ENCODE assay signal across 1 cellular context in genomic region chr1:156033011-156033410, GRCh38.
TF ChIP-seq lines count a peak whose summit lies in the region.

No MANE protein-coding gene starts in this region.

TF ChIP-seq in HepG2, 621 proteins besides CTCF, POLR2A, EP300 and RAD21:
- TF ChIP-seq, protein P1, sequence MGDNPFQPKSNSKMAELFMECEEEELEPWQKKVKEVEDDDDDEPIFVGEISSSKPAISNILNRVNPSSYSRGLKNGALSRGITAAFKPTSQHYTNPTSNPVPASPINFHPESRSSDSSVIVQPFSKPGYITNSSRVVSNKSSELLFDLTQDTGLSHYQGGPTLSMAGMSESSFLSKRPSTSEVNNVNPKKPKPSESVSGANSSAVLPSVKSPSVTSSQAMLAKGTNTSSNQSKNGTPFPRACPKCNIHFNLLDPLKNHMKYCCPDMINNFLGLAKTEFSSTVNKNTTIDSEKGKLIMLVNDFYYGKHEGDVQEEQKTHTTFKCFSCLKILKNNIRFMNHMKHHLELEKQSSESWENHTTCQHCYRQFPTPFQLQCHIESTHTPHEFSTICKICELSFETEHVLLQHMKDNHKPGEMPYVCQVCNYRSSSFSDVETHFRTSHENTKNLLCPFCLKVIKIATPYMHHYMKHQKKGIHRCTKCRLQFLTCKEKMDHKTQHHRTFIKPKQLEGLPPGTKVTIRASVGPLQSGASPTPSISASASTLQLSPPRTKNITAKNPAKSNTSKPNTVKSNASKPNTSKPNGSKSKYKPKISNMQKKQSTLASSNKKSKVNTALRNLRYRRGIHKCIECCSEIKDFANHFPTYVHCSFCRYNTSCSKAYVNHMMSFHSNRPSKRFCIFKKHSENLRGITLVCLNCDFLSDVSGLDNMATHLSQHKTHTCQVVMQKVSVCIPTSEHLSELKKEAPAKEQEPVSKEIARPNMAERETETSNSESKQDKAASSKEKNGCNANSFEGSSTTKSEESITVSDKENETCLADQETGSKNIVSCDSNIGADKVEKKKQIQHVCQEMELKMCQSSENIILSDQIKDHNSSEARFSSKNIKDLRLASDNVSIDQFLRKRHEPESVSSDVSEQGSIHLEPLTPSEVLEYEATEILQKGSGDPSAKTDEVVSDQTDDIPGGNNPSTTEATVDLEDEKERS (CRISPR knock-in tag; IDR thresholded peaks at IDR 0.05), result no peak
- TF ChIP-seq, protein P2, sequence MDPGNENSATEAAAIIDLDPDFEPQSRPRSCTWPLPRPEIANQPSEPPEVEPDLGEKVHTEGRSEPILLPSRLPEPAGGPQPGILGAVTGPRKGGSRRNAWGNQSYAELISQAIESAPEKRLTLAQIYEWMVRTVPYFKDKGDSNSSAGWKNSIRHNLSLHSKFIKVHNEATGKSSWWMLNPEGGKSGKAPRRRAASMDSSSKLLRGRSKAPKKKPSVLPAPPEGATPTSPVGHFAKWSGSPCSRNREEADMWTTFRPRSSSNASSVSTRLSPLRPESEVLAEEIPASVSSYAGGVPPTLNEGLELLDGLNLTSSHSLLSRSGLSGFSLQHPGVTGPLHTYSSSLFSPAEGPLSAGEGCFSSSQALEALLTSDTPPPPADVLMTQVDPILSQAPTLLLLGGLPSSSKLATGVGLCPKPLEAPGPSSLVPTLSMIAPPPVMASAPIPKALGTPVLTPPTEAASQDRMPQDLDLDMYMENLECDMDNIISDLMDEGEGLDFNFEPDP (CRISPR knock-in tag; conservative IDR thresholded peaks at IDR 0.05), result no peak
- TF ChIP-seq ONECUT2 (CRISPR knock-in tag; IDR thresholded peaks at IDR 0.05), result no peak
- no peak for TF ChIP-seq PHF20 (CRISPR knock-in tag; IDR thresholded peaks at IDR 0.05)
- TF ChIP-seq, protein P3, sequence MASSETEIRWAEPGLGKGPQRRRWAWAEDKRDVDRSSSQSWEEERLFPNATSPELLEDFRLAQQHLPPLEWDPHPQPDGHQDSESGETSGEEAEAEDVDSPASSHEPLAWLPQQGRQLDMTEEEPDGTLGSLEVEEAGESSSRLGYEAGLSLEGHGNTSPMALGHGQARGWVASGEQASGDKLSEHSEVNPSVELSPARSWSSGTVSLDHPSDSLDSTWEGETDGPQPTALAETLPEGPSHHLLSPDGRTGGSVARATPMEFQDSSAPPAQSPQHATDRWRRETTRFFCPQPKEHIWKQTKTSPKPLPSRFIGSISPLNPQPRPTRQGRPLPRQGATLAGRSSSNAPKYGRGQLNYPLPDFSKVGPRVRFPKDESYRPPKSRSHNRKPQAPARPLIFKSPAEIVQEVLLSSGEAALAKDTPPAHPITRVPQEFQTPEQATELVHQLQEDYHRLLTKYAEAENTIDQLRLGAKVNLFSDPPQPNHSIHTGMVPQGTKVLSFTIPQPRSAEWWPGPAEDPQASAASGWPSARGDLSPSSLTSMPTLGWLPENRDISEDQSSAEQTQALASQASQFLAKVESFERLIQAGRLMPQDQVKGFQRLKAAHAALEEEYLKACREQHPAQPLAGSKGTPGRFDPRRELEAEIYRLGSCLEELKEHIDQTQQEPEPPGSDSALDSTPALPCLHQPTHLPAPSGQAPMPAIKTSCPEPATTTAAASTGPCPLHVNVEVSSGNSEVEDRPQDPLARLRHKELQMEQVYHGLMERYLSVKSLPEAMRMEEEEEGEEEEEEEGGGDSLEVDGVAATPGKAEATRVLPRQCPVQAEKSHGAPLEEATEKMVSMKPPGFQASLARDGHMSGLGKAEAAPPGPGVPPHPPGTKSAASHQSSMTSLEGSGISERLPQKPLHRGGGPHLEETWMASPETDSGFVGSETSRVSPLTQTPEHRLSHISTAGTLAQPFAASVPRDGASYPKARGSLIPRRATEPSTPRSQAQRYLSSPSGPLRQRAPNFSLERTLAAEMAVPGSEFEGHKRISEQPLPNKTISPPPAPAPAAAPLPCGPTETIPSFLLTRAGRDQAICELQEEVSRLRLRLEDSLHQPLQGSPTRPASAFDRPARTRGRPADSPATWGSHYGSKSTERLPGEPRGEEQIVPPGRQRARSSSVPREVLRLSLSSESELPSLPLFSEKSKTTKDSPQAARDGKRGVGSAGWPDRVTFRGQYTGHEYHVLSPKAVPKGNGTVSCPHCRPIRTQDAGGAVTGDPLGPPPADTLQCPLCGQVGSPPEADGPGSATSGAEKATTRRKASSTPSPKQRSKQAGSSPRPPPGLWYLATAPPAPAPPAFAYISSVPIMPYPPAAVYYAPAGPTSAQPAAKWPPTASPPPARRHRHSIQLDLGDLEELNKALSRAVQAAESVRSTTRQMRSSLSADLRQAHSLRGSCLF (CRISPR knock-in tag; IDR thresholded peaks at IDR 0.05; ENCODE audit: borderline replicate concordance), result no peak
- no peak for TF ChIP-seq SMAD1 (CRISPR knock-in tag; IDR thresholded peaks at IDR 0.05; ENCODE audit: borderline replicate concordance, low read depth)
- no peak for TF ChIP-seq ZNF207 (IDR thresholded peaks at IDR 0.05; ENCODE audit: borderline replicate concordance)
- no peak for TF ChIP-seq XBP1 (CRISPR knock-in tag; IDR thresholded peaks at IDR 0.05)
- no peak for TF ChIP-seq GRHL1 (CRISPR knock-in tag; conservative IDR thresholded peaks at IDR 0.05)
- TF ChIP-seq THAP11 (CRISPR knock-in tag; IDR thresholded peaks at IDR 0.05), result no peak
- TF ChIP-seq, protein P4, sequence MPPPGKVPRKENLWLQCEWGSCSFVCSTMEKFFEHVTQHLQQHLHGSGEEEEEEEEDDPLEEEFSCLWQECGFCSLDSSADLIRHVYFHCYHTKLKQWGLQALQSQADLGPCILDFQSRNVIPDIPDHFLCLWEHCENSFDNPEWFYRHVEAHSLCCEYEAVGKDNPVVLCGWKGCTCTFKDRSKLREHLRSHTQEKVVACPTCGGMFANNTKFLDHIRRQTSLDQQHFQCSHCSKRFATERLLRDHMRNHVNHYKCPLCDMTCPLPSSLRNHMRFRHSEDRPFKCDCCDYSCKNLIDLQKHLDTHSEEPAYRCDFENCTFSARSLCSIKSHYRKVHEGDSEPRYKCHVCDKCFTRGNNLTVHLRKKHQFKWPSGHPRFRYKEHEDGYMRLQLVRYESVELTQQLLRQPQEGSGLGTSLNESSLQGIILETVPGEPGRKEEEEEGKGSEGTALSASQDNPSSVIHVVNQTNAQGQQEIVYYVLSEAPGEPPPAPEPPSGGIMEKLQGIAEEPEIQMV (CRISPR knock-in tag; IDR thresholded peaks at IDR 0.05; ENCODE audit: low read depth), result no peak
- TF ChIP-seq MYNN (CRISPR knock-in tag; IDR thresholded peaks at IDR 0.05; ENCODE audit: low read depth), result no peak
- no peak for TF ChIP-seq ZNF790 (CRISPR knock-in tag; IDR thresholded peaks at IDR 0.05; ENCODE audit: borderline replicate concordance)
- no peak for TF ChIP-seq ZNF616 (CRISPR knock-in tag; IDR thresholded peaks at IDR 0.05; ENCODE audit: low read depth)
- no peak for TF ChIP-seq ZNF501 (CRISPR knock-in tag; IDR thresholded peaks at IDR 0.05)
- TF ChIP-seq GATA4 (IDR thresholded peaks at IDR 0.05; ENCODE audit: borderline replicate concordance, low read depth), result no peak
- TF ChIP-seq, protein P5, sequence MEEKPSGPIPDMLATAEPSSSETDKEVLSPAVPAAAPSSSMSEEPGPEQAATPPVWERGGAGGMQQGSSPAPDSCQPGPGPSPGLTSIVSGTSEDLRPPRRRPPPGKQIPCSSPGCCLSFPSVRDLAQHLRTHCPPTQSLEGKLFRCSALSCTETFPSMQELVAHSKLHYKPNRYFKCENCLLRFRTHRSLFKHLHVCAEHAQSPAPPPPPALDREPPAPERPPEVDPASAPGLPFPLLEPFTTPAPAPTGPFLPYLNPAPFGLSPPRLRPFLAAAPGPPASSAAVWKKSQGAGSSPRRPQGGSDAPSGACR (CRISPR knock-in tag; IDR thresholded peaks at IDR 0.05), result no peak
- no peak for TF ChIP-seq NFE2L1 (CRISPR knock-in tag; IDR thresholded peaks at IDR 0.05; ENCODE audit: borderline replicate concordance)
